ENCODE assay signal across 1 cellular context in genomic region chr1:31679676-31680230, GRCh38.
TF ChIP-seq lines count a peak whose summit lies in the region.

No MANE protein-coding gene starts in this region.

TF ChIP-seq in GM23338, 12 proteins besides CTCF, POLR2A, EP300 and RAD21:
- TF ChIP-seq REST (IDR thresholded peaks at IDR 0.05; ENCODE audit: unreplicated experiment) (no peak), ZNF462 (CRISPR knock-in tag; IDR thresholded peaks at IDR 0.05) (no peak), ZNF114 (CRISPR knock-in tag; IDR thresholded peaks at IDR 0.05) (no peak), CREB1 (CRISPR knock-in tag; IDR thresholded peaks at IDR 0.05; ENCODE audit: low read depth) (no peak), ZNF331 (CRISPR knock-in tag; IDR thresholded peaks at IDR 0.05; ENCODE audit: low read depth) (no peak), NANOG (IDR thresholded peaks at IDR 0.05; ENCODE audit: borderline replicate concordance) (no peak), EZH2phosphoT487 (IDR thresholded peaks at IDR 0.05; ENCODE audit: unreplicated experiment) (no peak), EZH2 (IDR thresholded peaks at IDR 0.05; ENCODE audit: low read depth, unreplicated experiment) (no peak), STAT1 (IDR thresholded peaks at IDR 0.05; ENCODE audit: unreplicated experiment) (no peak), JUNB (IDR thresholded peaks at IDR 0.05; ENCODE audit: unreplicated experiment) (no peak)
TF ChIP-seq in GM23338: peak in this region for 0.
